In the genomic region with DNA sequence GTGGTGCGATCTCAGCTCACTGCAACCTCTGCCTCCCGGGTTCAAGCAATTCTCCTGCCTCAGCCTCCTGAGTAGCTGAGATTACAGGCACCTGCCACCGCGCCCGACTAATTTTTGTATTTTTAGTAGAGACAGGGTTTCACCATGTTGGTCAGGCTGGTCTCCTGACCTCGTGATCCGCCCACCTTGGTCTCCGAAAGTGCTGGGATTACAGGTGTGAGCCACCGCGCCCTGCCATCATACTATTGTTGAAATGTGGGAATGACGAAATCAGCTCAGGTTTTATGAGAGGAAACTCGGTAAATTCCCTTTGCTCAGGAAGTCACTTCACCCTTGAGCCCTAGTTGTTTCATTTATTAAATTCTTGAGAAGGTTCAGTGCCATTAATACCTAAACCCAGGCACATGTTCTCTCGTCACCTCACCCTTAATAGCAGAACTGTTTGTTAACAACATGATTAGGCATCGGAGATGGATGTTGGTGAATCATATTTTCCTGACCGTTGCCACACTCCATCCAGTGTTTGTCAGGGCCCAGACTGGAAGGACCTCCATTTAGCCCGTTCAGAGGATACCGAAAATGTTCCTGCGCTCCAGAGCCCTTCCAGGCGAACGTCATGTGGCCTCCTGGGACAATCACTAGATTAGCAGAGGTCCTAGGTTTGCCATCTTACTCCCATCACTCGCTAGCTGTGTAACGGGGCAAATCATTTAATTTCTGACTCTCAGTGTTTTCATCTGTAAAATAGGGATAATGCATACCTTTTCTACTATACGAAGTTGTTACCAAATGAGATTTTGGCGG, we compare ENCODE assay signal across 10 cellular contexts. TPM values are rescaled to one million over a fixed set of nuclear protein-coding genes. Genes with fewer than 3 reads are reported as not detected.
DNase-seq lines count a peak whose midpoint lies in the region; ATAC-seq and TF ChIP-seq lines count a peak whose summit lies in the region.
"Had no signal": no experiment of that assay in that cellular context is flagged by ENCODE, and none has a peak within 500 bp of the region (broad histone marks: within the 10 kb centered on the region; RNA-seq: fewer than 3 reads in every experiment).

No MANE protein-coding gene starts in this region.

- H3K4me3 ChIP-seq in GM06990 (replicated peaks; ENCODE audit: low read depth, low read length), result peak overlapping the region; percentile 55
- H3K4me3 ChIP-seq in dorsolateral prefrontal cortex, result peak overlapping the region in 4 of 59 donors; percentile 12 to 24 (median 14)
- no peak overlapping the region for H3K4me3 ChIP-seq in thyroid gland (replicated peaks in 1 of 3)
- H3K4me3 ChIP-seq: cardiac muscle cell had no signal

- H3K27ac ChIP-seq in dorsolateral prefrontal cortex, result peak overlapping the region in 43 of 59 donors; percentile 1 to 75 (median 45)
- H3K27ac ChIP-seq in thyroid gland, result peak overlapping the region; percentile 87 to 90 (median 88)
- H3K27ac ChIP-seq: cardiac muscle cell, HL-60 had no signal

- TF ChIP-seq CTCF in GM06990 (IDR thresholded peaks at IDR 0.05; ENCODE audit: insufficient read depth, low read length, poor library complexity, severe bottlenecking) (no peak), dorsolateral prefrontal cortex (IDR thresholded peaks at IDR 0.05 in 54 of 56, conservative IDR thresholded peaks at IDR 0.05 in 2 of 56; ENCODE audit: low read depth in 1 of 56, partially characterized antibody in 56 of 56) (no peak), thyroid gland (IDR thresholded peaks at IDR 0.05) (no peak), omental fat pad (IDR thresholded peaks at IDR 0.05) (no peak)

- H3K36me3 ChIP-seq in GM06990 (ENCODE audit: control insufficient read depth, insufficient read depth, low read length) (no peaks in the 10 kb centered on the region; the same call in none of the 2 replicates), thyroid gland (no peaks in the 10 kb centered on the region)

- H3K9me3 ChIP-seq in thyroid gland, result no peaks in the 10 kb centered on the region

- ATAC-seq in GM19463 (IDR thresholded peaks at IDR 0.05; ENCODE audit: unreplicated experiment) (peak; percentile 62), HG03457 (IDR thresholded peaks at IDR 0.05; ENCODE audit: unreplicated experiment) (peak; percentile 54), omental fat pad (ENCODE audit: low FRiP score) (no peak)

- intact Hi-C loops in dorsolateral prefrontal cortex (cut with DNase I), result no loop called here
- intact Hi-C loops in thyroid gland (cut with DNase I), result no loop called here

- no peak for TF ChIP-seq POLR2A in thyroid gland (IDR thresholded peaks at IDR 0.05)

- 78 to 82% methylated on average over 24 of the region's 24 CpGs for WGBS in thyroid gland, 2 donors

- H3K27me3 ChIP-seq in GM06990 (replicated peaks; ENCODE audit: control insufficient read depth, insufficient read depth, low read length), result no peaks in the 10 kb centered on the region
- no peaks in the 10 kb centered on the region for H3K27me3 ChIP-seq in dorsolateral prefrontal cortex
- H3K27me3 ChIP-seq in thyroid gland, result no peaks in the 10 kb centered on the region
- H3K27me3 ChIP-seq: cardiac muscle cell had no signal

- DNase-seq in GM06990 (ENCODE audit: extremely low read depth, insufficient read length) (peak; percentile 71), dorsolateral prefrontal cortex (no peak), thyroid gland (peak; percentile 36 to 41), NOMO-1 treated with dmso at 0.1 percent for 144 hours (lab: John Stamatoyannopoulos, UW; ENCODE audit: unreplicated experiment) (no peak), omental fat pad (ENCODE audit: low spot score) (no peak), ecto neural progenitor cell (ENCODE audit: low spot score) (no peak)

- peaks cover 44 to 57% of the 10 kb centered on the region in 2 donors for H3K4me1 ChIP-seq in thyroid gland

RNA-seq across cellular contexts. Expression of gene CREBRF, which starts 20.0 kb away (rescaled TPM):
- 10 to 100 TPM; 44.1 to 80.1 (median 58.8) TPM for total RNA-seq in dorsolateral prefrontal cortex
- total RNA-seq in thyroid gland, result 100 to 1,000 TPM in 1 of 4 donors, 10 to 100 TPM in 3; 47.7 to 125 (median 77.3) TPM
- total RNA-seq in omental fat pad, result 10 to 100 TPM; 33.7 to 67.6 (median 36.4) TPM

RNA-seq across cellular contexts. Expression of gene ATP6V0E1, which starts 52.5 kb away (rescaled TPM):
- total RNA-seq in dorsolateral prefrontal cortex (100 to 1,000 TPM in 3 of 120 experiments, 10 to 100 TPM in 117; 35.0 to 115 (median 64.3) TPM), thyroid gland (100 to 1,000 TPM; 170 to 254 (median 198) TPM), omental fat pad (100 to 1,000 TPM; 174 to 267 (median 238) TPM)

Comparison
In these comparisons a context has a peak if more than half of its experiments do, and no peak if none do; other contexts are left out.
1. DNase-seq: peak in GM06990 (single experiment) and thyroid gland (2 of 2); none in dorsolateral prefrontal cortex (0 of 10), NOMO-1 treated with dmso at 0.1 percent for 144 hours (single experiment), omental fat pad (single experiment) and ecto neural progenitor cell (single experiment).